ENCODE assay signal across 13 cellular contexts in genomic region chr1:215888159-215888558, GRCh38.
A peak's percentile ranks its signal among the peaks of the same experiment; 100 is the strongest.
DNase-seq lines count a peak whose midpoint lies in the region; ATAC-seq and TF ChIP-seq lines count a peak whose summit lies in the region.
"Had no signal": no experiment of that assay in that cellular context is flagged by ENCODE, and none has a peak within 500 bp of the region (broad histone marks: within the 10 kb centered on the region; RNA-seq: fewer than 3 reads in every experiment).

No MANE protein-coding gene starts in this region.

- H2AFZ ChIP-seq in GM23338 = peak overlapping the region; percentile 4; the same call in 1 of the 2 replicates
- no peak overlapping the region for H2AFZ ChIP-seq in PC-3 (ENCODE audit: low read length)
- H2AFZ ChIP-seq in hepatocyte = no peak overlapping the region

- CTCF ChIA-PET in PC-3 (lab: Charles Lee) = no interaction called here

- H3F3A ChIP-seq in GM23338 (replicated peaks; ENCODE audit: low read depth) (no peaks in the 10 kb centered on the region), PC-3 (ENCODE audit: low read length, unreplicated experiment) (no peaks in the 10 kb centered on the region)

- H3K9me2 ChIP-seq in GM23338 (ENCODE audit: insufficient read depth) (no peaks in the 10 kb centered on the region), PC-3 (replicated peaks; ENCODE audit: low read length) (no peaks in the 10 kb centered on the region), hepatocyte (replicated peaks; ENCODE audit: insufficient read depth) (no peaks in the 10 kb centered on the region)

- intact Hi-C loops in PC-3 (cut with micrococcal nuclease) = no loop called here

- H3K9me3 ChIP-seq in PC-3 (ENCODE audit: low read length) (no peaks in the 10 kb centered on the region), hepatocyte (ENCODE audit: low read depth) (no peaks in the 10 kb centered on the region)

- no peak overlapping the region for H3K27ac Mint-ChIP-seq in GM23338
- H3K27ac Mint-ChIP-seq: activated CD8-positive, alpha-beta T cell treated with anti-CD3 and anti-CD28 coated beads, Interleukin-2, amount 10 ng/mL, durations not matched to agents 7 days and 5 days; CD8-positive, alpha-beta T cell had no signal

- no peaks in the 10 kb centered on the region for H4K20me1 ChIP-seq in GM23338 (replicated peaks; ENCODE audit: insufficient read depth)
- no peaks in the 10 kb centered on the region for H4K20me1 ChIP-seq in PC-3 (ENCODE audit: low read length)
- H4K20me1 ChIP-seq in hepatocyte (ENCODE audit: insufficient read depth, poor library complexity, severe bottlenecking) = no peaks in the 10 kb centered on the region

- POLR2A ChIA-PET in PC-3 (lab: Charles Lee; ENCODE audit: unreplicated experiment) = no interaction called here

- no peaks in the 10 kb centered on the region for H3K27me3 ChIP-seq in GM23338 (ENCODE audit: insufficient read depth)
- peaks cover 81% of the 10 kb centered on the region for H3K27me3 ChIP-seq in PC-3 (ENCODE audit: low read length)
- H3K27me3 ChIP-seq in hepatocyte = peaks cover 14% of the 10 kb centered on the region

- BruUV-seq in PC-3 (replicated peaks; lab: Mats Ljungman, UMichigan) = no TSS peak

- no peaks in the 10 kb centered on the region for H3K4me1 Mint-ChIP-seq in GM23338
- H3K4me1 Mint-ChIP-seq: neural crest cell had no signal

- peak; percentile 20 to 57; a peak in 3 of 4 replicates for TF ChIP-seq CTCF in GM23338 (conservative IDR thresholded peaks at IDR 0.05; ENCODE audit: low read depth in 2 of 2)
- peak; percentile 65 for TF ChIP-seq CTCF in PC-3 (conservative IDR thresholded peaks at IDR 0.05; ENCODE audit: low read depth, low read length)
- peak; percentile 32 for TF ChIP-seq CTCF in hepatocyte (IDR thresholded peaks at IDR 0.05; ENCODE audit: poor library complexity)
- no peak for TF ChIP-seq CTCF in foreskin fibroblast (IDR thresholded peaks at IDR 0.05; ENCODE audit: low read depth, low read length)

- peak; percentile 52; the same call in 2 of the 3 replicates for ATAC-seq in GM23338
- peak; percentile 66 for ATAC-seq in PC-3
- ATAC-seq: activated CD8-positive, alpha-beta T cell treated with anti-CD3 and anti-CD28 coated beads, Interleukin-2, amount 10 ng/mL, durations not matched to agents 7 days and 5 days; CD8-positive, alpha-beta T cell; left ventricle myocardium superior had no signal

- no peak overlapping the region for H3K4me3 ChIP-seq in GM23338
- H3K4me3 ChIP-seq in PC-3 (ENCODE audit: low read length) = no peak overlapping the region
- no peak overlapping the region for H3K4me3 ChIP-seq in hepatocyte
- H3K4me3 ChIP-seq in foreskin fibroblast (ENCODE audit: low read depth in 1 of 2, low read length in 2 of 2) = no peak overlapping the region

- H3K27me3 Mint-ChIP-seq in GM23338 (ENCODE audit: insufficient read depth, low read depth, poor library complexity) = no peaks in the 10 kb centered on the region

- H3K4me3 Mint-ChIP-seq in GM23338 = no peak overlapping the region
- H3K4me3 Mint-ChIP-seq: activated CD8-positive, alpha-beta T cell treated with anti-CD3 and anti-CD28 coated beads, Interleukin-2, amount 10 ng/mL, durations not matched to agents 7 days and 5 days; CD8-positive, alpha-beta T cell; neural crest cell had no signal

- H3K27ac ChIP-seq in GM23338 (ENCODE audit: low read depth) (no peak overlapping the region), PC-3 (ENCODE audit: low read length) (no peak overlapping the region), hepatocyte (no peak overlapping the region)

- no peak overlapping the region for H3K4me2 ChIP-seq in GM23338
- H3K4me2 ChIP-seq in PC-3 (ENCODE audit: low read length) = no peak overlapping the region
- no peak overlapping the region for H3K4me2 ChIP-seq in hepatocyte

- DNase-seq in COLO829 (ENCODE audit: low spot score) = peak; percentile 35
- peak; percentile 14 for DNase-seq in GM23338 (ENCODE audit: low spot score)
- peak; percentile 61 for DNase-seq in PC-3
- DNase-seq in hepatocyte (ENCODE audit: low spot score) = no peak
- no peak for DNase-seq in foreskin fibroblast
- no peak for DNase-seq in AG20443 (ENCODE audit: low spot score)
- no peak for DNase-seq in Kasumi-1 (lab: John Stamatoyannopoulos, UW)
- DNase-seq: activated CD8-positive, alpha-beta T cell treated with anti-CD3 and anti-CD28 coated beads, Interleukin-2, amount 10 ng/mL, durations not matched to agents 7 days and 5 days; caudate nucleus; CD8-positive, alpha-beta T cell; hippocampal formation; left ventricle myocardium superior had no signal

- H3K9ac ChIP-seq in PC-3 (ENCODE audit: low read length) = no peak overlapping the region

- no peaks in the 10 kb centered on the region for H3K36me3 Mint-ChIP-seq in GM23338 (ENCODE audit: low read depth)
- H3K36me3 Mint-ChIP-seq: CD8-positive, alpha-beta T cell had no signal

- H3K36me3 ChIP-seq in GM23338 (ENCODE audit: insufficient read depth) = no peaks in the 10 kb centered on the region
- no peaks in the 10 kb centered on the region for H3K36me3 ChIP-seq in PC-3 (ENCODE audit: low read depth, low read length)
- no peaks in the 10 kb centered on the region for H3K36me3 ChIP-seq in hepatocyte (replicated peaks; ENCODE audit: insufficient read depth, low read depth)

- 60% methylated on average over 6 of the region's 6 CpGs for WGBS in hepatocyte (ENCODE audit: low lambda C conversion rate, missing lambda C conversion rate)

- H3K4me1 ChIP-seq in GM23338 (ENCODE audit: insufficient read depth) (no peaks in the 10 kb centered on the region), PC-3 (ENCODE audit: insufficient read depth, low read length) (no peaks in the 10 kb centered on the region), hepatocyte (ENCODE audit: insufficient read depth) (no peaks in the 10 kb centered on the region)

- no peaks in the 10 kb centered on the region for H3K9me3 Mint-ChIP-seq in GM23338
- H3K9me3 Mint-ChIP-seq: neural crest cell had no signal

- H3K79me2 ChIP-seq in GM23338 (replicated peaks; ENCODE audit: insufficient read depth) (no peaks in the 10 kb centered on the region), PC-3 (ENCODE audit: low read length) (no peaks in the 10 kb centered on the region), hepatocyte (no peaks in the 10 kb centered on the region)

TF ChIP-seq in GM23338, 12 proteins besides CTCF, POLR2A, EP300 and RAD21 (continues in another document):
- TF ChIP-seq ZNF114 (CRISPR knock-in tag; IDR thresholded peaks at IDR 0.05) = no peak
- TF ChIP-seq NANOG (IDR thresholded peaks at IDR 0.05; ENCODE audit: borderline replicate concordance) = no peak
- TF ChIP-seq ZNF331 (CRISPR knock-in tag; IDR thresholded peaks at IDR 0.05; ENCODE audit: low read depth) = no peak
- TF ChIP-seq EZH2phosphoT487 (IDR thresholded peaks at IDR 0.05; ENCODE audit: unreplicated experiment) = no peak
- TF ChIP-seq REST (IDR thresholded peaks at IDR 0.05; ENCODE audit: unreplicated experiment) = no peak
- no peak for TF ChIP-seq POLR2AphosphoS5 (IDR thresholded peaks at IDR 0.05; ENCODE audit: low read depth)
- TF ChIP-seq JUNB (IDR thresholded peaks at IDR 0.05; ENCODE audit: unreplicated experiment) = no peak
- TF ChIP-seq ETS1 (IDR thresholded peaks at IDR 0.05) = no peak
- no peak for TF ChIP-seq CREB1 (CRISPR knock-in tag; IDR thresholded peaks at IDR 0.05; ENCODE audit: low read depth)
- TF ChIP-seq STAT1 (IDR thresholded peaks at IDR 0.05; ENCODE audit: unreplicated experiment) = no peak
- no peak for TF ChIP-seq EZH2 (IDR thresholded peaks at IDR 0.05; ENCODE audit: low read depth, unreplicated experiment)

Comparison
In these comparisons a context has a peak if more than half of its experiments do, and no peak if none do; other contexts are left out.
1. DNase-seq: peak in COLO829 (single experiment), GM23338 (single experiment) and PC-3 (single experiment); none in hepatocyte (single experiment), foreskin fibroblast (0 of 2), AG20443 (single experiment) and Kasumi-1 (0 of 2).